In the genomic region with DNA sequence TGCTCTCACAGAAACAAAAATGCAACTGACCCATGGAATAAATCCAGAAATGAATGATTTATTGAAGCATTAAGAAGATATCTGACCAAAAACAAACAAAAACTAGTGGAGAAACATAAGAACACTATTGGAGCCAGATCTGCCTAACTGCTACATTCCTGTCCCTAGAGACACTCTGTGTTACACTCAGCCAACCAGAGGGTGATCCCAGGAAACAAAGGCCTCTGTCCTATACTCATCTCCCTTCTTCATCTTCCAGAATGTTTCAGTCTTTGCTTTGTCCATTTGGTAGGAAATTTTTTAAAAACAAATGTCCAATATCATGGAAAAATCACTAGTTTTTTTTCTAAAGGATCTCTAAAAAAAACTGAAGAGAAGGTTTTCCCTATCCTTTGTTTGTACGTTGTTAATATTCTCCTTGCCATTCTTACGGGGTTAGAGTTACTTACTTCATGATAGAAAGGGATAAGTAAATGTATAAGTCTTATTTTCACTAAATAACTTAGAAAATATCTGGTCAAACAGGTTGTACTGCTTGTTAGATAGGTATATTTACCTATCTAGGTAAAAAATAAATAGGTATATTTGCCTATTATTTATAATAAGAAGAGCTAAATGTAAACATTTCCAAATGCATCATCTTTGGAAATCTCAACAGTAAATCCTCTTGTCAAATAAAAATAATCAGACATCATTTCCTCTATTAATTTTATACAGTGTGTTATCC, we compare ENCODE assay signal across 16 cellular contexts. TPM values are rescaled to one million over a fixed set of nuclear protein-coding genes. Genes with fewer than 3 reads are reported as not detected.
DNase-seq lines count a peak whose midpoint lies in the region; ATAC-seq, FAIRE-seq and TF ChIP-seq lines count a peak whose summit lies in the region.
"Had no signal": no experiment of that assay in that cellular context is flagged by ENCODE, and none has a peak within 500 bp of the region (broad histone marks: within the 10 kb centered on the region; RNA-seq: fewer than 3 reads in every experiment).

No MANE protein-coding gene starts in this region.

- H3K27me3 Mint-ChIP-seq in central memory CD8-positive, alpha-beta T cell, result no peaks in the 10 kb centered on the region

- CTCF ChIA-PET in HEK293T (lab: Yijun Ruan, JAX), result no interaction called here

- peaks cover 5% of the 10 kb centered on the region for H3K36me3 Mint-ChIP-seq in central memory CD8-positive, alpha-beta T cell (ENCODE audit: insufficient read depth)
- H3K36me3 Mint-ChIP-seq: CD14-positive monocyte had no signal

- no peaks in the 10 kb centered on the region for H3K9me3 Mint-ChIP-seq in central memory CD8-positive, alpha-beta T cell
- H3K9me3 Mint-ChIP-seq: GM23338 had no signal

- POLR2A ChIA-PET in HEK293T (lab: Yijun Ruan, JAX), result no interaction called here

- H3K4me1 Mint-ChIP-seq in central memory CD8-positive, alpha-beta T cell, result peaks cover 6% of the 10 kb centered on the region

- intact Hi-C loops in posterior vena cava (cut with DNase I), result no loop called here

- DNase-seq in H54 (ENCODE audit: insufficient read length, low spot score) (no peak), NCI-H69 (lab: John Stamatoyannopoulos, UW) (peak; percentile 76), pons (ENCODE audit: low spot score) (peak; percentile 59), COR-L47 (lab: John Stamatoyannopoulos, UW) (no peak), posterior vena cava (ENCODE audit: low spot score) (no peak), HEK293T (ENCODE audit: extremely low spot score) (no peak)
- DNase-seq in central memory CD8-positive, alpha-beta T cell (ENCODE audit: low spot score in 2 of 2), result no peak
- DNase-seq: NCI-H1105 treated with DMSO at 0.1 percent for 48 hours, NCI-H187, NCI-H774, Right ventricle myocardium superior, SK-N-SH had no signal

- no peak overlapping the region for H3K4me3 Mint-ChIP-seq in central memory CD8-positive, alpha-beta T cell
- H3K4me3 Mint-ChIP-seq: GM23338 had no signal

- peak overlapping the region; percentile 60 for H3K27ac Mint-ChIP-seq in central memory CD8-positive, alpha-beta T cell (ENCODE audit: low read depth)
- H3K27ac Mint-ChIP-seq: GM23338 had no signal

- FAIRE-seq in H54 (lab: Jason Lieb, UNC), result peak; percentile 36
- FAIRE-seq: RCC 7860 had no signal

- no peak for ATAC-seq in central memory CD8-positive, alpha-beta T cell (replicated peaks; ENCODE audit: extremely low read depth, poor library complexity, severe bottlenecking)
- no peak for ATAC-seq in GM18870 (IDR thresholded peaks at IDR 0.05; ENCODE audit: unreplicated experiment)
- ATAC-seq: GM23338 had no signal

- no peak for TF ChIP-seq POLR2A in H54 (IDR thresholded peaks at IDR 0.05; ENCODE audit: low read depth, low read length)

TF ChIP-seq in HEK293T, 16 proteins besides CTCF, POLR2A, EP300 and RAD21:
- no peak for TF ChIP-seq TARDBP (IDR thresholded peaks at IDR 0.05)
- TF ChIP-seq L3MBTL2 (conservative IDR thresholded peaks at IDR 0.05), result no peak
- TF ChIP-seq FOXM1 (IDR thresholded peaks at IDR 0.05; ENCODE audit: borderline replicate concordance), result no peak
- no peak for TF ChIP-seq BHLHE40 (IDR thresholded peaks at IDR 0.05; ENCODE audit: borderline replicate concordance)
- TF ChIP-seq ZNF384 (IDR thresholded peaks at IDR 0.05), result no peak
- TF ChIP-seq SUZ12 (IDR thresholded peaks at IDR 0.05), result no peak
- no peak for TF ChIP-seq CTBP1 (IDR thresholded peaks at IDR 0.05; ENCODE audit: borderline replicate concordance)
- TF ChIP-seq LEF1 (IDR thresholded peaks at IDR 0.05; ENCODE audit: borderline replicate concordance), result no peak
- TF ChIP-seq, protein P1, sequence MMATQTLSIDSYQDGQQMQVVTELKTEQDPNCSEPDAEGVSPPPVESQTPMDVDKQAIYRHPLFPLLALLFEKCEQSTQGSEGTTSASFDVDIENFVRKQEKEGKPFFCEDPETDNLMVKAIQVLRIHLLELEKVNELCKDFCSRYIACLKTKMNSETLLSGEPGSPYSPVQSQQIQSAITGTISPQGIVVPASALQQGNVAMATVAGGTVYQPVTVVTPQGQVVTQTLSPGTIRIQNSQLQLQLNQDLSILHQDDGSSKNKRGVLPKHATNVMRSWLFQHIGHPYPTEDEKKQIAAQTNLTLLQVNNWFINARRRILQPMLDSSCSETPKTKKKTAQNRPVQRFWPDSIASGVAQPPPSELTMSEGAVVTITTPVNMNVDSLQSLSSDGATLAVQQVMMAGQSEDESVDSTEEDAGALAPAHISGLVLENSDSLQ (IDR thresholded peaks at IDR 0.05), result no peak
- TF ChIP-seq NFRKB (IDR thresholded peaks at IDR 0.05), result no peak
TF ChIP-seq in HEK293T: peak in this region for 0.

RNA-seq across cellular contexts. Expression of a gene that starts 59.1 kb away (rescaled TPM):
- total RNA-seq in posterior vena cava, result 10 to 100 TPM; 13.6 to 14.2 TPM

RNA-seq across cellular contexts. Expression of a gene that starts 59.5 kb away (rescaled TPM):
- total RNA-seq in posterior vena cava, result 10 to 100 TPM; 27.5 to 28.5 TPM

Comparison
In these comparisons a context has a peak if more than half of its experiments do, and no peak if none do; other contexts are left out.
1. DNase-seq: peak in NCI-H69 (single experiment) and pons (single experiment); none in H54 (single experiment), central memory CD8-positive, alpha-beta T cell (0 of 2), COR-L47 (single experiment), posterior vena cava (single experiment) and HEK293T (single experiment).